In the genomic region with DNA sequence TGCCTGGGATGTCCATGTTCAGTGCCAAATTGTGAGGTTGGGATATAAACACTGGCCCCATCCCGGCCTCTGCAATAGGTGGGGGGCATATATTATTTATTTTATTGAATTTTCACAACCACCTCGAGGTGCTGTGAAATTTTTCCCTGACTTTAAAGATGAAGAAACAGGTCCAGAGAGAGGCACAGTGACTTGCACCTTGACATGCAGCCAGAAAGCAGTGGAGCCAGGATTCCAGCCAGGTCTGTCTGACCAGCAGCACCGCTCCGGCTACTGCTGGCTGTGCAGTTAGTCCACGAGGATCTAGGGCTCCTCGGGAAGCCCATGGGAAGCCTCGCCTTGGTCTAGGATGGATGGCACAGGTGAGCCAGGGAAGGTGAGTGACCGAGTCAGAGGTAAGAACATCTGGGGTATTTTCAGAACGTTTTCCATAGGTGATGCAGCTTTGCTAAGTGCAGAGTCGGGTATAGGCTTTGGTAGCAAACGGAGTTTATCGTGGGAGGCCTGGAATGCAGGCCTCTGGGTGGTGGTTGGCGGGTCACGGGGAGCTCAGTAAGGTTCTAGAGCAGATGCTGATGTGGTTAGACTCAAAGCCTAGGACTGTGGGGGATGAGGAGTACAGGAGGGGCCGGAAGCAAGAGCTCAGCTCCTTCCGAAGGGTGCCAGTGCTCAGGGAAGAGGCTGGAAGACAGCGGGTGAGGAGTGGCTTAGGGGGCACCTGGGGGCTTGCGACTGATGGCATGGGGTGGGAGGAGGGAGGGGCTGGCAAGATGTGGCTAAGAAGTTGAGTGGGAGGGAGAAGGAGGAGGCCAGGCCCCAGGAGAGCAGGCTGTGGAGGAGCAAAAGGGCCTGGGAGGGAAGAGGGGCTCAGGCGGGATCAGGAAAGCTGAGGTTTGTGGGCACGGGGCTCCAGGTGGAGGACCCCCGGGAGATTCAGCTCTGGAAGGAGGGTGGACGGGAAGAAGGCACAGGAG, we compare ENCODE assay signal across 16 cellular contexts.
A peak's percentile ranks its signal among the peaks of the same experiment; 100 is the strongest.
DNase-seq lines count a peak whose midpoint lies in the region; ATAC-seq, FAIRE-seq and TF ChIP-seq lines count a peak whose summit lies in the region.
"Had no signal": no experiment of that assay in that cellular context is flagged by ENCODE, and none has a peak within 500 bp of the region (broad histone marks: within the 10 kb centered on the region; RNA-seq: fewer than 3 reads in every experiment).

No MANE protein-coding gene starts in this region.

- H3K27me3 ChIP-seq in BLaER1 treated with 17β-estradiol and CSF1 and Interleukin-3, amounts not matched to agents 10 nM and 100 nM = no peaks in the 10 kb centered on the region
- no peaks in the 10 kb centered on the region for H3K27me3 ChIP-seq in smooth muscle cell (ENCODE audit: low read depth)

- WGBS in smooth muscle cell (ENCODE audit: low lambda C conversion rate) = 75% methylated on average over 20 of the region's 22 CpGs

- peaks cover 0 to 6% (median 0%) of the 10 kb centered on the region in 11 experiments; a peak in 1 of 22 replicates for H3K36me3 ChIP-seq in BLaER1 treated with 17β-estradiol and CSF1 and Interleukin-3, amounts not matched to agents 10 nM and 100 nM
- H3K36me3 ChIP-seq in kidney (ENCODE audit: control insufficient read depth in 1 of 2, insufficient read depth in 2 of 2, low read length in 2 of 2) (no peaks in the 10 kb centered on the region), smooth muscle cell (ENCODE audit: low read depth) (no peaks in the 10 kb centered on the region)

- H3K79me2 ChIP-seq in smooth muscle cell (ENCODE audit: low read depth) = no peaks in the 10 kb centered on the region

- peak overlapping the region; percentile 71 to 92 (median 86) for H3K4me2 ChIP-seq in BLaER1 treated with 17β-estradiol and CSF1 and Interleukin-3, amounts not matched to agents 10 nM and 100 nM
- H3K4me2 ChIP-seq in smooth muscle cell = peak overlapping the region; percentile 67

- no peaks in the 10 kb centered on the region for H4K20me1 ChIP-seq in BLaER1 treated with 17β-estradiol and CSF1 and Interleukin-3, amounts not matched to agents 10 nM and 100 nM
- no peaks in the 10 kb centered on the region for H4K20me1 ChIP-seq in smooth muscle cell (ENCODE audit: low read depth)

- no peaks in the 10 kb centered on the region for H3F3A ChIP-seq in smooth muscle cell (ENCODE audit: low read depth)

- peaks cover 17 to 40% (median 29%) of the 10 kb centered on the region in 11 experiments for H3K9me3 ChIP-seq in BLaER1 treated with 17β-estradiol and CSF1 and Interleukin-3, amounts not matched to agents 10 nM and 100 nM (replicated peaks in 1 of 11)
- H3K9me3 ChIP-seq in kidney (ENCODE audit: control insufficient read depth in 1 of 2, low read length in 2 of 2) (no peaks in the 10 kb centered on the region), smooth muscle cell (replicated peaks; ENCODE audit: low read depth) (no peaks in the 10 kb centered on the region)

- H3K4me1 ChIP-seq in BLaER1 treated with 17β-estradiol and CSF1 and Interleukin-3, amounts not matched to agents 10 nM and 100 nM = peaks cover 67 to 88% (median 84%) of the 10 kb centered on the region in 10 experiments
- H3K4me1 ChIP-seq in kidney (ENCODE audit: control insufficient read depth in 1 of 2, insufficient read depth in 1 of 2, low read depth in 1 of 2, low read length in 2 of 2) = no peaks in the 10 kb centered on the region
- no peaks in the 10 kb centered on the region for H3K4me1 ChIP-seq in smooth muscle cell (ENCODE audit: low read depth)

- DNase-seq in LNCaP clone FGC (ENCODE audit: low read depth) (peak; percentile 28), kidney (peak; percentile 49), smooth muscle cell (lab: John Stamatoyannopoulos, UW; ENCODE audit: unreplicated experiment) (no peak), amygdala (lab: John Stamatoyannopoulos, UW) (no peak), NCI-H524 treated with DMSO at 0.1 percent for 48 hours (lab: John Stamatoyannopoulos, UW) (no peak)
- DNase-seq: CD4-positive, alpha-beta memory T cell; DMS79 treated with DMSO at 0.1 percent for 48 hours; GDM1; GOT3; KG1; NCI-H1930; NCI-H510A treated with DMSO at 0.1 percent for 48 hours; NK-92 treated with Interleukin-12 subunit alpha and Interleukin-12 subunit beta, amount 100 ng/mL, for 24 hours; OCI-M1 had no signal

- FAIRE-seq in kidney (lab: Jason Lieb, UNC) = no peak

- no peak for TF ChIP-seq CTCF in LNCaP clone FGC (IDR thresholded peaks at IDR 0.05; ENCODE audit: control insufficient read depth, extremely low read depth, insufficient read depth)
- TF ChIP-seq CTCF in kidney (IDR thresholded peaks at IDR 0.05; ENCODE audit: borderline replicate concordance, extremely low read depth, insufficient read depth) = no peak
- TF ChIP-seq CTCF in smooth muscle cell (IDR thresholded peaks at IDR 0.05; ENCODE audit: borderline replicate concordance, insufficient read depth, poor library complexity, severe bottlenecking) = no peak

- H3K4me3 ChIP-seq in BLaER1 treated with 17β-estradiol and CSF1 and Interleukin-3, amounts not matched to agents 10 nM and 100 nM = peak overlapping the region in 3 of 10 experiments; percentile 2 to 9 (median 6); a peak in 2 of 20 replicates
- H3K4me3 ChIP-seq in LNCaP clone FGC (ENCODE audit: low read depth, low read length) (no peak overlapping the region), kidney (ENCODE audit: low read length in 2 of 2) (no peak overlapping the region), smooth muscle cell (no peak overlapping the region)

- ATAC-seq in GM21423 (IDR thresholded peaks at IDR 0.05; ENCODE audit: unreplicated experiment) = no peak

- peak overlapping the region in 9 of 11 experiments; percentile 38 to 68 (median 58); a peak in 13 of 22 replicates for H3K9ac ChIP-seq in BLaER1 treated with 17β-estradiol and CSF1 and Interleukin-3, amounts not matched to agents 10 nM and 100 nM
- H3K9ac ChIP-seq in kidney (ENCODE audit: low read length in 2 of 2) (no peak overlapping the region), smooth muscle cell (ENCODE audit: low read depth) (peak overlapping the region; percentile 57)

- no peak overlapping the region for H2AFZ ChIP-seq in smooth muscle cell (ENCODE audit: low read depth)

- H3K27ac ChIP-seq in BLaER1 treated with 17β-estradiol and CSF1 and Interleukin-3, amounts not matched to agents 10 nM and 100 nM = peak overlapping the region; percentile 28 to 80 (median 62); a peak in 19 of 22 replicates
- peak overlapping the region; percentile 11 to 24 for H3K27ac ChIP-seq in kidney (ENCODE audit: low read depth in 2 of 2, low read length in 2 of 2)
- peak overlapping the region; percentile 70 for H3K27ac ChIP-seq in smooth muscle cell (ENCODE audit: low read depth)

- intact Hi-C loops in kidney (cut with DNase I) = no loop called here

Comparison
In these comparisons a context has a peak if more than half of its experiments do, and no peak if none do; other contexts are left out.
1. H3K27ac ChIP-seq: peak in every context shown above with its lines; median percentile 70 in smooth muscle cell; 62 in BLaER1 treated with 17β-estradiol and CSF1 and Interleukin-3, amounts not matched to agents 10 nM and 100 nM; 18 in kidney.
2. H3K9ac ChIP-seq: peak in BLaER1 treated with 17β-estradiol and CSF1 and Interleukin-3, amounts not matched to agents 10 nM and 100 nM (9 of 11) and smooth muscle cell (single experiment); none in kidney (0 of 2).
3. DNase-seq: peak in LNCaP clone FGC (single experiment) and kidney (single experiment); none in smooth muscle cell (single experiment), amygdala (0 of 56) and NCI-H524 treated with DMSO at 0.1 percent for 48 hours (single experiment).